Comparison of ENCODE assay signal across 33 cellular contexts in genomic region chrY:7781501-7781900, GRCh38.
"Had no signal": no experiment of that assay in that cellular context is flagged by ENCODE, and none has a peak within 500 bp of the region (broad histone marks: within the 10 kb centered on the region; RNA-seq: fewer than 3 reads in every experiment).

No MANE protein-coding gene starts in this region.

- DNase-seq: activated B cell treated with CpG ODN at 0.5 μM for 24 hours; activated CD4-positive, alpha-beta memory T cell treated with anti-CD3 and anti-CD28 coated beads for 36 hours; activated CD4-positive, alpha-beta T cell treated with anti-CD3 and anti-CD28 coated beads for 4 hours; activated CD4-positive, alpha-beta T cell treated with anti-CD3 and anti-CD28 coated beads, Interleukin-2, amount 50 U/mL, for 1 hour; activated CD4-positive, CD25-positive, alpha-beta regulatory T cell treated with anti-CD3 and anti-CD28 coated beads, Interleukin-2, amount 50 U/mL, for 72 hours; activated CD8-positive, alpha-beta memory T cell treated with anti-CD3 and anti-CD28 coated beads, Interleukin-2, amount 50 U/mL, for 4 hours; activated gamma-delta T cell treated with Interleukin-2 at 50 U/mL for 16 hours; activated naive CD4-positive, alpha-beta T cell treated with anti-CD3 and anti-CD28 coated beads for 36 hours; activated T-cell treated with anti-CD3 and anti-CD28 coated beads for 4 hours; activated T-cell treated with anti-CD3 and anti-CD28 coated beads, Interleukin-2, amount 50 U/mL, for 4 hours; adrenal gland; body of pancreas; cerebellar nuclear complex; NCI-H1105; NCI-H1417 treated with DMSO at 0.1 percent for 48 hours; NCI-H1930; NCI-H2081 treated with DMSO at 0.1 percent for 48 hours; NCI-H226; NCI-H446 treated with DMSO at 0.1 percent for 48 hours; NCI-H524; NCI-H69; NCI-H82; Right ventricle myocardium superior; RPMI8226; SW 1271; T-helper 1 cell; T-helper 2 cell; T-helper 9 cell had no signal

- H3K4me2 ChIP-seq: KMS-11 had no signal

- H3K4me3 ChIP-seq: adrenal gland, body of pancreas, breast epithelium had no signal

- H3K9me3 ChIP-seq: adrenal gland, body of pancreas, breast epithelium had no signal

- H3K36me3 ChIP-seq: adrenal gland, breast epithelium had no signal

- H3K27me3 ChIP-seq: adrenal gland, body of pancreas, breast epithelium had no signal

- H3K4me1 ChIP-seq: adrenal gland, body of pancreas, breast epithelium had no signal

- H3K27ac ChIP-seq: adrenal gland, body of pancreas, breast epithelium, KMS-11, VCaP had no signal

- H3K9ac ChIP-seq: KMS-11 had no signal

- ATAC-seq: activated naive CD4-positive, alpha-beta T cell treated with anti-CD3 and anti-CD28 coated beads, Interleukin-2, amount 50 U/mL, for 72 hours; activated T-cell treated with anti-CD3 and anti-CD28 coated beads, Interleukin-2, amount 50 U/mL, for 4 hours; body of pancreas; Panc1 had no signal
